Comparison of ENCODE assay signal across 17 cellular contexts in genomic region chr22:34102633-34103032, GRCh38.
DNase-seq lines count a peak whose midpoint lies in the region; ATAC-seq, FAIRE-seq and TF ChIP-seq lines count a peak whose summit lies in the region.
"Had no signal": no experiment of that assay in that cellular context is flagged by ENCODE, and none has a peak within 500 bp of the region (broad histone marks: within the 10 kb centered on the region; RNA-seq: fewer than 3 reads in every experiment).

No MANE protein-coding gene starts in this region.

- H3K27me3 ChIP-seq in bronchial epithelial cell (ENCODE audit: control insufficient read depth, insufficient read depth, low read length) = no peaks in the 10 kb centered on the region
- H3K27me3 ChIP-seq: BLaER1 had no signal

- H3K9me3 Mint-ChIP-seq in T-cell = peaks cover 8 to 20% (median 9%) of the 10 kb centered on the region in 3 donors

- no peaks in the 10 kb centered on the region for H3K36me3 ChIP-seq in bronchial epithelial cell (ENCODE audit: control insufficient read depth, insufficient read depth, low read length)
- H3K36me3 ChIP-seq: BLaER1 had no signal

- no peak for ATAC-seq in T-cell (replicated peaks in 1 of 4)
- ATAC-seq: CD8-positive, alpha-beta T cell had no signal

- CTCF ChIA-PET in T-cell (lab: Charles Lee) = no interaction called here

- peaks cover 0 to 2% of the 10 kb centered on the region in 2 donors for H3K27me3 Mint-ChIP-seq in T-cell

- TF ChIP-seq POLR2A in GM12891 (IDR thresholded peaks at IDR 0.05; ENCODE audit: low read depth, low read length) = no peak

- intact Hi-C loops in head of caudate nucleus (cut with DNase I) = loop anchor here (10.0 kb wide), 1 partner anchor 178 kb away; the partner anchor contains the start of gene LARGE1

- peak; percentile 81 for FAIRE-seq in bronchial epithelial cell (lab: Jason Lieb, UNC)
- FAIRE-seq in GM12891 (lab: Jason Lieb, UNC) = no peak
- FAIRE-seq: GM18507, H54 had no signal

- no peak for TF ChIP-seq CTCF in bronchial epithelial cell (IDR thresholded peaks at IDR 0.05; ENCODE audit: insufficient read depth, low read length, severe bottlenecking)

- H3K36me3 Mint-ChIP-seq in T-cell = no peaks in the 10 kb centered on the region
- H3K36me3 Mint-ChIP-seq: CD8-positive, alpha-beta T cell had no signal

- no peak overlapping the region for H3K4me3 Mint-ChIP-seq in T-cell
- H3K4me3 Mint-ChIP-seq: CD8-positive, alpha-beta T cell had no signal

- H3K4me3 ChIP-seq in bronchial epithelial cell (ENCODE audit: low read depth, low read length) = no peak overlapping the region
- H3K4me3 ChIP-seq: BLaER1, PC-9 had no signal

- POLR2A ChIA-PET in T-cell (lab: Charles Lee) = no interaction called here

- DNase-seq in LoVo (ENCODE audit: low spot score) = peak; percentile 7
- no peak for DNase-seq in bronchial epithelial cell (ENCODE audit: low read depth)
- peak; percentile 6 for DNase-seq in kidney tubule cell (ENCODE audit: low spot score)
- DNase-seq in GM12891 (ENCODE audit: insufficient read length, low spot score) = no peak
- no peak for DNase-seq in T-cell
- no peak for DNase-seq in head of caudate nucleus
- DNase-seq in Ammon's horn (ENCODE audit: low spot score) = no peak
- DNase-seq: CD8-positive, alpha-beta T cell; IMR-90; Kasumi-1; NCI-H1436; NCI-H2029 treated with DMSO at 0.1 percent for 48 hours; NCI-H774; PC-9 had no signal

- H3K27ac Mint-ChIP-seq in T-cell = no peak overlapping the region
- H3K27ac Mint-ChIP-seq: CD8-positive, alpha-beta T cell had no signal

- no peaks in the 10 kb centered on the region for H3K4me1 Mint-ChIP-seq in T-cell

TF ChIP-seq in GM12891, 5 proteins besides CTCF, POLR2A, EP300 and RAD21:
- no peak for TF ChIP-seq PAX5 (IDR thresholded peaks at IDR 0.05; ENCODE audit: insufficient read depth, low read length, severe bottlenecking)
- no peak for TF ChIP-seq POU2F2 (IDR thresholded peaks at IDR 0.05; ENCODE audit: low read depth, low read length)
- TF ChIP-seq TAF1 (IDR thresholded peaks at IDR 0.05; ENCODE audit: low read depth, low read length) = no peak
- TF ChIP-seq SPI1 (IDR thresholded peaks at IDR 0.05; ENCODE audit: low read depth, low read length) = no peak
- TF ChIP-seq POLR2AphosphoS5 (IDR thresholded peaks at IDR 0.05; ENCODE audit: low read depth, low read length) = no peak
TF ChIP-seq in GM12891: peak in this region for 0.

Comparison
In these comparisons a context has a peak if more than half of its experiments do, and no peak if none do; other contexts are left out.
1. DNase-seq: peak in LoVo (single experiment) and kidney tubule cell (single experiment); none in bronchial epithelial cell (single experiment), GM12891 (single experiment), T-cell (0 of 34), head of caudate nucleus (0 of 42) and Ammon's horn (single experiment).